Comparison of ENCODE assay signal across 15 cellular contexts in the genomic region with DNA sequence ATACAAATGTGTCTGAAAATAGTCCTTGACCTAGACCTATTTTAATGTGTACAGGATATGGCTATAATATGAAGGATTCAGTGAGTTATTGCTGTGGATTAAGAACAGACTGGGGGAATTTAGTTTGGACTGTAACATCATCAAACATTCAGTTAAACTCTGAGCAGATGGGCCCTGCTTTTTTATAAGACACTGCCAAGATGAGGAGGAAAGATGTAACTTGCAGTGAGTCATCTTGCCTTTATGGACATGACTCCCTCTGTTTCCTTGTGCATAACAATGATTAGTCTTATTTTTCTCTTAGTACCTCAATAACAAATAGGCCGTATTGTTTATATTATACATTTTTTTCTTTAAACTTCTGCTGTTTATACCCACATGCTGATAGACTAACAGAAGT. TPM values are rescaled to one million over a fixed set of nuclear protein-coding genes. Genes with fewer than 3 reads are reported as not detected.
DNase-seq lines count a peak whose midpoint lies in the region; ATAC-seq and TF ChIP-seq lines count a peak whose summit lies in the region.
"Had no signal": no experiment of that assay in that cellular context is flagged by ENCODE, and none has a peak within 500 bp of the region (broad histone marks: within the 10 kb centered on the region; RNA-seq: fewer than 3 reads in every experiment).

No MANE protein-coding gene starts in this region.

- peaks cover 0 to 4% (median 2%) of the 10 kb centered on the region in 4 donors for H3K4me1 Mint-ChIP-seq in CD4-positive, alpha-beta memory T cell

- intact Hi-C loops in CD4-positive, alpha-beta memory T cell (cut with micrococcal nuclease) = no loop called here

- no peak overlapping the region for H3K4me2 ChIP-seq in osteoblast (ENCODE audit: insufficient read depth, low read length)

- no peaks in the 10 kb centered on the region for H3K36me3 Mint-ChIP-seq in CD4-positive, alpha-beta memory T cell

- H3K27me3 ChIP-seq in osteoblast (ENCODE audit: insufficient read depth, low read length) = no peaks in the 10 kb centered on the region
- no peaks in the 10 kb centered on the region for H3K27me3 ChIP-seq in CD4-positive, alpha-beta memory T cell (ENCODE audit: insufficient read depth, low read length)

- H3K9me3 Mint-ChIP-seq in CD4-positive, alpha-beta memory T cell = peaks cover 0 to 2% (median 0%) of the 10 kb centered on the region in 8 donors
- H3K9me3 Mint-ChIP-seq: activated naive CD4-positive, alpha-beta T cell treated with anti-CD3 and anti-CD28 coated beads, Interleukin-2, amount 50 U/mL, for 24 hours had no signal

- H3K27me3 Mint-ChIP-seq in CD4-positive, alpha-beta memory T cell = no peaks in the 10 kb centered on the region
- H3K27me3 Mint-ChIP-seq: activated naive CD4-positive, alpha-beta T cell treated with anti-CD3 and anti-CD28 coated beads, Interleukin-2, amount 50 U/mL, for 24 hours had no signal

- H4K20me1 ChIP-seq in osteoblast (ENCODE audit: insufficient read depth, low read length) = no peaks in the 10 kb centered on the region

- no peaks in the 10 kb centered on the region for H3K36me3 ChIP-seq in osteoblast (ENCODE audit: insufficient read depth, low read length)
- no peaks in the 10 kb centered on the region for H3K36me3 ChIP-seq in CD4-positive, alpha-beta memory T cell (ENCODE audit: insufficient read depth, low read length)
- H3K36me3 ChIP-seq: thoracic aorta had no signal

- H3K4me3 ChIP-seq in osteoblast (ENCODE audit: insufficient read depth, low read length) = no peak overlapping the region
- H3K4me3 ChIP-seq in CD4-positive, alpha-beta memory T cell (ENCODE audit: low read length in 2 of 2) = no peak overlapping the region
- H3K4me3 ChIP-seq: thoracic aorta had no signal

- POLR2A ChIA-PET in CD4-positive, alpha-beta memory T cell (lab: Charles Lee; ENCODE audit: partially characterized antibody) = no interaction called here

- H3K27ac Mint-ChIP-seq in CD4-positive, alpha-beta memory T cell = no peak overlapping the region
- H3K27ac Mint-ChIP-seq: activated naive CD4-positive, alpha-beta T cell treated with anti-CD3 and anti-CD28 coated beads, Interleukin-2, amount 50 U/mL, for 24 hours had no signal

- H3K4me3 Mint-ChIP-seq in CD4-positive, alpha-beta memory T cell = no peak overlapping the region
- H3K4me3 Mint-ChIP-seq: activated naive CD4-positive, alpha-beta T cell treated with anti-CD3 and anti-CD28 coated beads, Interleukin-2, amount 50 U/mL, for 24 hours had no signal

- no peak for TF ChIP-seq CTCF in osteoblast (IDR thresholded peaks at IDR 0.05; ENCODE audit: extremely low read depth, low read depth, low read length)

- peak; percentile 82 for DNase-seq in GM03348 (ENCODE audit: low spot score)
- peak; percentile 65 for DNase-seq in RKO (ENCODE audit: low spot score)
- peak; percentile 39 for DNase-seq in epithelial cell of prostate (ENCODE audit: low read depth, low spot score)
- DNase-seq in osteoblast (ENCODE audit: insufficient read length, low spot score, missing footprints) = peak; percentile 81
- DNase-seq in CD4-positive, alpha-beta memory T cell = no peak
- no peak for DNase-seq in activated gamma-delta T cell treated with Interleukin-2 at 50 U/mL for 16 hours
- DNase-seq in NCI-H2081 treated with DMSO at 0.1 percent for 48 hours (lab: John Stamatoyannopoulos, UW) = no peak
- DNase-seq: activated CD8-positive, alpha-beta memory T cell treated with anti-CD3 and anti-CD28 coated beads for 24 hours; NCI-H2107; retina had no signal

- H3K27ac ChIP-seq in epithelial cell of prostate (no peak overlapping the region), osteoblast (ENCODE audit: low read depth, low read length) (no peak overlapping the region)
- H3K27ac ChIP-seq in CD4-positive, alpha-beta memory T cell (ENCODE audit: low read depth, low read length) = no peak overlapping the region
- H3K27ac ChIP-seq: thoracic aorta had no signal

- no peak for ATAC-seq in GM21737 (IDR thresholded peaks at IDR 0.05; ENCODE audit: unreplicated experiment)

- no peaks in the 10 kb centered on the region for H3K4me1 ChIP-seq in osteoblast (ENCODE audit: insufficient read depth, low read length)
- no peaks in the 10 kb centered on the region for H3K4me1 ChIP-seq in CD4-positive, alpha-beta memory T cell (ENCODE audit: insufficient read depth, low read length)

- CTCF ChIA-PET in CD4-positive, alpha-beta memory T cell (lab: Charles Lee; ENCODE audit: partially characterized antibody) = no interaction called here

- H3K79me2 ChIP-seq in osteoblast (ENCODE audit: insufficient read depth, low read length) = no peaks in the 10 kb centered on the region

- H3K9me3 ChIP-seq in osteoblast (ENCODE audit: low read depth, low read length) = no peaks in the 10 kb centered on the region
- H3K9me3 ChIP-seq in CD4-positive, alpha-beta memory T cell (ENCODE audit: control insufficient read depth in 1 of 2, low read length in 2 of 2) = no peaks in the 10 kb centered on the region
- H3K9me3 ChIP-seq: thoracic aorta had no signal

- no peak overlapping the region for H2AFZ ChIP-seq in osteoblast (ENCODE audit: low read length)

RNA-seq across cellular contexts. Expression of a gene that starts 12.2 kb away (rescaled TPM):
- total RNA-seq in osteoblast = not detected in 2 replicates
- total RNA-seq in CD4-positive, alpha-beta memory T cell = not detected
- polyA plus RNA-seq in CD4-positive, alpha-beta memory T cell = not detected
- total RNA-seq: dermis microvascular lymphatic vessel endothelial cell, mononuclear cell, thoracic aorta had no signal

RNA-seq across cellular contexts. Expression of a gene that starts 48.9 kb away (rescaled TPM):
- 26.2 and 29.0 TPM in 2 replicates for total RNA-seq in osteoblast
- 10 to 100 TPM; 64.5 to 67.4 TPM for total RNA-seq in CD4-positive, alpha-beta memory T cell
- 10 to 100 TPM; 23.6 to 48.0 TPM for polyA plus RNA-seq in CD4-positive, alpha-beta memory T cell

Comparison
In these comparisons a context has a peak if more than half of its experiments do, and no peak if none do; other contexts are left out.
1. DNase-seq: peak in GM03348 (single experiment), RKO (single experiment), epithelial cell of prostate (single experiment) and osteoblast (single experiment); none in CD4-positive, alpha-beta memory T cell (0 of 5), activated gamma-delta T cell treated with Interleukin-2 at 50 U/mL for 16 hours (single experiment) and NCI-H2081 treated with DMSO at 0.1 percent for 48 hours (single experiment).